26 cellular contexts compared by ENCODE assay signal in the genomic region with DNA sequence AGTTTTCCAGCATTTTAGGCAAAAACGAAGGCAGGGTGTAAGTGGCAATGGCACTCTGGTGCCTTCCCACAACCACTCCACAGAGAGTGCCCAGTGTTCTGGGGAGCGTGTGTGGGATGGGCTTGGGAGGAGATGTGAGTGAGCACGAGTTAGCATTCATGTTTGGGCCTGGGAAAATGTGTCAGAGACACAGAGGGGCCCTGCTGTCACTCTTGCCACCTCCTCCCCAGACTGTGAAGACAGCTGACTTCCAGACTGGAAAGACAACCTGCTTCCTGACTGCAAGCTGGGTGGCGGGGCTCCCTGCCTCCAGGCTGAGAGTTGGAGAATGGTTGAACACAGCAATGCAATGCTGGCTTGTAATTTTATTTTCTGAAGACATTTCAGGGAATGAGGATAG.
"Had no signal": no experiment of that assay in that cellular context is flagged by ENCODE, and none has a peak within 500 bp of the region (broad histone marks: within the 10 kb centered on the region; RNA-seq: fewer than 3 reads in every experiment).

No MANE protein-coding gene starts in this region.

- H3K4me3 ChIP-seq: esophagus squamous epithelium, heart right ventricle, left ventricle myocardium inferior, lung, testis, transverse colon had no signal

- ATAC-seq: activated CD8-positive, alpha-beta T cell treated with anti-CD3 and anti-CD28 coated beads for 36 hours; activated T-cell treated with anti-CD3 and anti-CD28 coated beads, Interleukin-2, amount 50 U/mL, for 72 hours; heart right ventricle had no signal

- H3K27ac Mint-ChIP-seq: activated B cell treated with CpG ODN at 0.5 μM for 24 hours; activated CD8-positive, alpha-beta T cell treated with anti-CD3 and anti-CD28 coated beads for 36 hours; activated naive CD8-positive, alpha-beta T cell; activated T-cell treated with anti-CD3 and anti-CD28 coated beads, Interleukin-2, amount 50 U/mL, for 72 hours; T-helper 2 cell treated with Interferon-gamma antibody and Interleukin-4, amounts not matched to agents 5 μg/mL and 100 μg/mL, for 36 hours had no signal

- H3K4me3 Mint-ChIP-seq: activated B cell treated with CpG ODN at 0.5 μM for 24 hours; activated CD8-positive, alpha-beta T cell treated with anti-CD3 and anti-CD28 coated beads for 36 hours; activated naive CD8-positive, alpha-beta T cell; activated T-cell treated with anti-CD3 and anti-CD28 coated beads, Interleukin-2, amount 50 U/mL, for 72 hours; nephron progenitor cell; T-helper 2 cell treated with Interferon-gamma antibody and Interleukin-4, amounts not matched to agents 5 μg/mL and 100 μg/mL, for 36 hours had no signal

- DNase-seq: activated B cell treated with CpG ODN at 0.5 μM for 24 hours; activated CD4-positive, alpha-beta T cell treated with anti-CD3 and anti-CD28 coated beads, Interleukin-2, amount 50 U/mL, for 1 hour; activated CD8-positive, alpha-beta T cell treated with anti-CD3 and anti-CD28 coated beads for 36 hours; activated naive CD4-positive, alpha-beta T cell; activated T-cell treated with anti-CD3 and anti-CD28 coated beads for 4 hours; activated T-cell treated with anti-CD3 and anti-CD28 coated beads, Interleukin-2, amount 50 U/mL, for 72 hours; cerebellar nuclear complex; cortex of kidney; esophagus squamous epithelium; foreskin melanocyte; heart right ventricle; kidney glomerular epithelial cell; left ventricle myocardium inferior; nephron progenitor cell; nucleus accumbens; right cardiac atrium; stimulated activated CD4-positive, alpha-beta T cell treated with anti-CD3 and anti-CD28 coated beads, Interleukin-15, amount 100 ng/mL, for 24 hours; stimulated activated CD4-positive, alpha-beta T cell treated with anti-CD3 and anti-CD28 coated beads, Interleukin-2, amount 100 ng/mL, for 24 hours; stimulated activated naive CD4-positive, alpha-beta T cell treated with Interleukin-2 at 50 U/mL for 16 hours; T-helper 1 cell; testis; transverse colon had no signal

- H3K4me1 Mint-ChIP-seq: activated B cell treated with CpG ODN at 0.5 μM for 24 hours had no signal

- H3K36me3 ChIP-seq: esophagus squamous epithelium, heart right ventricle, left ventricle myocardium inferior, transverse colon had no signal

- H3K27me3 ChIP-seq: testis, transverse colon had no signal

- H3K9me3 ChIP-seq: testis, transverse colon had no signal

- H3K4me1 ChIP-seq: esophagus squamous epithelium, parathyroid adenoma, testis had no signal
